Comparison of ENCODE assay signal across 17 cellular contexts in the genomic region with DNA sequence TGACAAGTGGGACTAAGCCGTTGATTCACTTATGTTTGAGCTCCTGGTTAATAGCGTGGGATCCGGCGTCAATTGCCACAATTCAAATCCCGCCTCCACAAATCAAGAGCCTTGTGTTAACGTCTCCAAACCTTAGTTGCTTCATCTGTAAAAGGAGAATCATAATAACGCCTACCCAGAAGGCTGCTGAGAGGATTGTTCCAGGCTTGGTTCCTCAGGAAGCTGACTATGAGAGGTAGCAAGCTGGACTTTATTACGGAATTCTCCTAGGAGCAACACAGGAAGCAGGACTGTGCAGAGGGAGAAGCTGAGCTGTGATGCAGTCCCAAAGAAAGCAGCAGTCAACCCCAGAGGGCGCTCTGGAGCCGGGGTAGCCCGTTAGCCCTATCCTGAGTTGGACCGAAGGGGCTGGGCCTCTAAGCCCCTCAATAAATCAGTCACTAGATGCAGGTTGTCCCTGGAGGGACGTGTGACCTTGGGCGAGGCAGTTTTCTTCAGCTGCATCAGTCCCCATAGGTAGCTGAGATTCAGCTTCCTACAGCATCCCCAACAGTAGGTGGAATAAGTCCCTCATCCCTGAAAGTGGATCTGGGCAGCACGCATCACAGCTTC. TPM values are rescaled to one million over a fixed set of nuclear protein-coding genes. Genes with fewer than 3 reads are reported as not detected.
DNase-seq lines count a peak whose midpoint lies in the region; ATAC-seq, FAIRE-seq and TF ChIP-seq lines count a peak whose summit lies in the region.
"Had no signal": no experiment of that assay in that cellular context is flagged by ENCODE, and none has a peak within 500 bp of the region (broad histone marks: within the 10 kb centered on the region; RNA-seq: fewer than 3 reads in every experiment).

No MANE protein-coding gene starts in this region.

- H3K79me2 ChIP-seq in K562 (ENCODE audit: control insufficient read depth, insufficient read depth, low read length), result no peaks in the 10 kb centered on the region

- H3K9me3 Mint-ChIP-seq in activated CD4-positive, alpha-beta T cell treated with anti-CD3 and anti-CD28 coated beads, Interleukin-2, amount 10 ng/mL, durations not matched to agents 24 days and 14 days, result no peaks in the 10 kb centered on the region
- H3K9me3 Mint-ChIP-seq: CD4-positive, CD25-positive, alpha-beta regulatory T cell had no signal

- no peak overlapping the region for H3K4me3 ChIP-seq in HEK293 (ENCODE audit: low read depth, low read length)
- H3K4me3 ChIP-seq in K562, result no peak overlapping the region
- H3K4me3 ChIP-seq in mesenchymal stem cell (ENCODE audit: insufficient read depth in 1 of 2, low read depth in 1 of 2, low read length in 2 of 2), result peak overlapping the region in 1 of 2 experiments; percentile 2
- H3K4me3 ChIP-seq: ascending aorta had no signal

- no peak for TF ChIP-seq CTCF in HEK293 (tag by site-specific recombination; IDR thresholded peaks at IDR 0.05)
- peak; percentile 3 to 15 (median 12); a peak in 1 of 6 replicates for TF ChIP-seq CTCF in K562 (IDR thresholded peaks at IDR 0.05 in 2 of 3, conservative IDR thresholded peaks at IDR 0.05 in 1 of 3; ENCODE audit: insufficient read depth in 2 of 3, low read depth in 1 of 3, low read length in 3 of 3)

- TF ChIP-seq POLR2A in K562 (conservative IDR thresholded peaks at IDR 0.05), result no peak

- H3K36me3 ChIP-seq in HEK293 (ENCODE audit: control insufficient read depth in 2 of 2, insufficient read depth in 1 of 2, low read length in 2 of 2) (no peaks in the 10 kb centered on the region), K562 (ENCODE audit: control insufficient read depth, insufficient read depth, low read length) (no peaks in the 10 kb centered on the region), mesenchymal stem cell (ENCODE audit: control insufficient read depth in 1 of 2, insufficient read depth in 2 of 2, low read depth in 1 of 2, low read length in 2 of 2) (no peaks in the 10 kb centered on the region)
- H3K36me3 ChIP-seq: ascending aorta had no signal

- no peak overlapping the region for H3K27ac ChIP-seq in HEK293 (ENCODE audit: extremely low read depth, low read depth, low read length)
- no peak overlapping the region for H3K27ac ChIP-seq in K562 (ENCODE audit: extremely low read depth, low read depth, low read length)
- no peak overlapping the region for H3K27ac ChIP-seq in mesenchymal stem cell (ENCODE audit: low read length, poor library complexity, severe bottlenecking)
- H3K27ac ChIP-seq: ascending aorta, RWPE1 had no signal

- H2BK15ac ChIP-seq in mesenchymal stem cell (ENCODE audit: low read depth, poor library complexity, severe bottlenecking), result no peak overlapping the region

- H4K91ac ChIP-seq in mesenchymal stem cell (ENCODE audit: low read length), result no peak overlapping the region

- no peak overlapping the region for H2AFZ ChIP-seq in K562 (ENCODE audit: low read depth, low read length)
- no peak overlapping the region for H2AFZ ChIP-seq in mesenchymal stem cell (ENCODE audit: low read depth, low read length)

- H3K9ac ChIP-seq in K562 (ENCODE audit: insufficient read depth in 1 of 2, low read depth in 2 of 2, low read length in 2 of 2) (no peak overlapping the region), mesenchymal stem cell (ENCODE audit: low read length) (peak overlapping the region; percentile 3)

- H2BK120ac ChIP-seq in mesenchymal stem cell (ENCODE audit: low read depth, low read length), result no peak overlapping the region

- H3K23ac ChIP-seq in mesenchymal stem cell (ENCODE audit: low read length in 2 of 2), result no peak overlapping the region

- in situ Hi-C loops in K562 (cut with MboI), result no loop called here

- H3K27me3 Mint-ChIP-seq in activated CD4-positive, alpha-beta T cell treated with anti-CD3 and anti-CD28 coated beads, Interleukin-2, amount 10 ng/mL, durations not matched to agents 24 days and 14 days, result peaks cover 4% of the 10 kb centered on the region

- H3K9me1 ChIP-seq in K562 (ENCODE audit: control insufficient read depth, insufficient read depth, low read length), result no peaks in the 10 kb centered on the region

- no peak for TF ChIP-seq EP300 in K562 (IDR thresholded peaks at IDR 0.05; ENCODE audit: low read length)

- H4K20me1 ChIP-seq in K562 (replicated peaks; ENCODE audit: control insufficient read depth, insufficient read depth, low read length), result no peaks in the 10 kb centered on the region

- no peak overlapping the region for H3K4me3 Mint-ChIP-seq in activated CD4-positive, alpha-beta T cell treated with anti-CD3 and anti-CD28 coated beads, Interleukin-2, amount 10 ng/mL, durations not matched to agents 24 days and 14 days

- H3K9me3 ChIP-seq in HEK293 (ENCODE audit: control insufficient read depth, insufficient read depth, low read depth, low read length) (no peaks in the 10 kb centered on the region), K562 (replicated peaks; ENCODE audit: control insufficient read depth, insufficient read depth, low read depth, low read length) (peaks cover 2% of the 10 kb centered on the region), mesenchymal stem cell (ENCODE audit: control insufficient read depth, low read length) (peaks cover 23% of the 10 kb centered on the region)

- H2BK12ac ChIP-seq in mesenchymal stem cell (ENCODE audit: low read length in 2 of 2), result no peak overlapping the region

- CTCF ChIA-PET in HEK293 (lab: Yijun Ruan, JAX) (interaction anchor here (0.6 to 1.7 kb wide), 9 partner anchors 9 to 298 kb away, joined by 3 to 7 read pairs (median 3); no protein-coding TSS in a partner anchor), K562 (lab: Yijun Ruan, JAX; ENCODE audit: low intra/inter-chr PET ratio) (interaction anchor here (1.1 kb wide), 1 partner anchor 28 kb away, joined by 3 read pairs; no protein-coding TSS in a partner anchor)

- no peak overlapping the region for H3K4me2 ChIP-seq in K562 (ENCODE audit: insufficient read depth, low read length)
- no peak overlapping the region for H3K4me2 ChIP-seq in mesenchymal stem cell (ENCODE audit: low read length, poor library complexity, severe bottlenecking)

- POLR2A ChIA-PET in HEK293 (lab: Yijun Ruan, JAX), result interaction anchor here (0.6 kb wide), 1 partner anchor 81 kb away, joined by 5 read pairs; a partner anchor contains a TSS
- POLR2A ChIA-PET in K562 (lab: Yijun Ruan, JAX), result no interaction called here

- BruUV-seq in K562 (replicated peaks; lab: Mats Ljungman, UMichigan), result no TSS peak

- no peak overlapping the region for H3K4ac ChIP-seq in mesenchymal stem cell (ENCODE audit: low read depth in 1 of 2, low read length in 2 of 2)

- no peak overlapping the region for H3K18ac ChIP-seq in mesenchymal stem cell (ENCODE audit: low read depth in 1 of 2, low read length in 2 of 2)

- ATAC-seq in K562 (peak; percentile 61; the same call in 2 of the 3 replicates), HG03135 (IDR thresholded peaks at IDR 0.05; ENCODE audit: unreplicated experiment) (no peak), HG03159 (IDR thresholded peaks at IDR 0.05; ENCODE audit: unreplicated experiment) (no peak), HG03439 (IDR thresholded peaks at IDR 0.05; ENCODE audit: unreplicated experiment) (no peak)

- H3K4me1 ChIP-seq in HEK293 (ENCODE audit: control insufficient read depth, insufficient read depth, low read length), result no peaks in the 10 kb centered on the region
- no peaks in the 10 kb centered on the region for H3K4me1 ChIP-seq in K562 (replicated peaks in 1 of 2; ENCODE audit: control insufficient read depth in 2 of 2, insufficient read depth in 2 of 2, low read length in 2 of 2)
- no peaks in the 10 kb centered on the region for H3K4me1 ChIP-seq in mesenchymal stem cell (ENCODE audit: control insufficient read depth, insufficient read depth, low read depth, low read length)
- H3K4me1 ChIP-seq: ascending aorta had no signal

- no peaks in the 10 kb centered on the region for H3K27me3 ChIP-seq in K562 (ENCODE audit: control insufficient read depth in 2 of 2, insufficient read depth in 2 of 2, low read length in 2 of 2)
- H3K27me3 ChIP-seq in mesenchymal stem cell (ENCODE audit: control insufficient read depth in 1 of 2, insufficient read depth in 1 of 2, low read length in 2 of 2), result peaks cover 0 to 9% of the 10 kb centered on the region in 2 experiments
- H3K27me3 ChIP-seq: ascending aorta had no signal

- H3K27ac Mint-ChIP-seq in activated CD4-positive, alpha-beta T cell treated with anti-CD3 and anti-CD28 coated beads, Interleukin-2, amount 10 ng/mL, durations not matched to agents 24 days and 14 days, result no peak overlapping the region
- H3K27ac Mint-ChIP-seq: CD4-positive, CD25-positive, alpha-beta regulatory T cell had no signal

- no peaks in the 10 kb centered on the region for H3K36me3 Mint-ChIP-seq in activated CD4-positive, alpha-beta T cell treated with anti-CD3 and anti-CD28 coated beads, Interleukin-2, amount 10 ng/mL, durations not matched to agents 24 days and 14 days (ENCODE audit: low read depth)

- 48% methylated on average over 15 of the region's 15 CpGs for WGBS in K562 (ENCODE audit: insufficient coverage, low coverage, missing lambda C conversion rate)
- 68% methylated on average over 15 of the region's 15 CpGs for WGBS in mesenchymal stem cell

- DNase-seq in AG08395 (ENCODE audit: low spot score) (peak; percentile 7), K562 (ENCODE audit: extremely low read depth in 1 of 4, low spot score in 3 of 4) (no peak), mesenchymal stem cell (no peak)
- no peak for DNase-seq in activated CD4-positive, alpha-beta T cell treated with anti-CD3 and anti-CD28 coated beads, Interleukin-2, amount 10 ng/mL, durations not matched to agents 24 days and 14 days
- DNase-seq: activated CD4-positive, alpha-beta T cell treated with anti-CD3 and anti-CD28 coated beads, Interleukin-2, amount 50 U/mL, for 48 hours; CD4-positive, CD25-positive, alpha-beta regulatory T cell; effector memory CD4-positive, alpha-beta T cell; HCEC 1CT; NCI-H1436; stimulated activated CD4-positive, alpha-beta T cell treated with anti-CD3 and anti-CD28 coated beads, Interleukin-1b, Interleukin-23, amount 100 ng/mL, for 48 hours had no signal

- H3K79me1 ChIP-seq in mesenchymal stem cell (replicated peaks; ENCODE audit: low read length, poor library complexity, severe bottlenecking), result no peaks in the 10 kb centered on the region

- H3K14ac ChIP-seq in mesenchymal stem cell (ENCODE audit: low read length in 2 of 2), result no peak overlapping the region

- no peak overlapping the region for H4K8ac ChIP-seq in mesenchymal stem cell (ENCODE audit: low read length)

- FAIRE-seq in K562 (lab: Jason Lieb, UNC), result no peak
- FAIRE-seq: G401.6 had no signal

- intact Hi-C loops in K562 (cut with micrococcal nuclease), result no loop called here
- intact Hi-C loops in activated CD4-positive, alpha-beta T cell treated with anti-CD3 and anti-CD28 coated beads, Interleukin-2, amount 10 ng/mL, durations not matched to agents 24 days and 14 days (cut with micrococcal nuclease), result no loop called here

- H2AK5ac ChIP-seq in mesenchymal stem cell (ENCODE audit: low read length, severe bottlenecking), result no peak overlapping the region

- peaks cover 11% of the 10 kb centered on the region for H3K4me1 Mint-ChIP-seq in activated CD4-positive, alpha-beta T cell treated with anti-CD3 and anti-CD28 coated beads, Interleukin-2, amount 10 ng/mL, durations not matched to agents 24 days and 14 days

- no peak overlapping the region for H2BK5ac ChIP-seq in mesenchymal stem cell (ENCODE audit: low read depth, low read length, poor library complexity, severe bottlenecking)

- TF ChIP-seq RAD21 in K562 (CRISPR knock-in tag; conservative IDR thresholded peaks at IDR 0.05 in 1 of 2, IDR thresholded peaks at IDR 0.05 in 1 of 2), result no peak

RNA-seq across cellular contexts. Expression of a gene that starts 6.9 kb away (rescaled TPM):
- 6.2 and 7.7 TPM in 2 replicates for total RNA-seq in K562 (2011; cell fraction: chromatin; rRNA removed; ENCODE audit: low replicate concordance)
- 5.0 and 5.5 TPM in 2 replicates for total RNA-seq in K562 (2011; cell fraction: nucleolus; rRNA removed)
- total RNA-seq in K562 (2011; cell fraction: nucleoplasm; rRNA removed), result 4.7 and 5.1 TPM in 2 replicates
- total RNA-seq in K562 (2014; rRNA removed), result 9.7 and 14.2 TPM in 2 replicates
- total RNA-seq in K562 (2014; rRNA removed; fragmentation: Illumina TruSeq; extraction: Trizol), result 5.3 and 5.7 TPM in 2 replicates
- 7.2 and 9.2 TPM in 2 replicates for total RNA-seq in K562 (2015; rRNA removed; fragmentation: Illumina TruSeq; extraction: Trizol)
- 27.4 and 28.7 TPM in 2 replicates for total RNA-seq in K562 (2021)
- 2.6 and 4.7 TPM in 2 replicates for polyA plus RNA-seq in K562 (2011; rRNA removed)
- 3.8 and 6.1 TPM in 2 replicates for polyA plus RNA-seq in K562 (2011; cell fraction: cytosol; rRNA removed)
- 3.3 and 7.4 TPM in 2 replicates for polyA plus RNA-seq in K562 (2011; cell fraction: nucleus; rRNA removed)
- polyA plus RNA-seq in K562 (2012), result 27.9 and 31.0 TPM in 2 replicates
- 24.7 and 24.8 TPM in 2 replicates for polyA plus RNA-seq in K562 (2014; fragmentation: Illumina TruSeq; extraction: Trizol)
- 1 to 10 TPM; 3.9 to 4.1 TPM for polyA plus RNA-seq in K562 (2014; fragmentation: Nextera tagmentation; extraction: Ambion mirVana)
- polyA plus RNA-seq in K562 (2014; rRNA removed), result 13.1 and 15.3 TPM in 2 replicates
- 2.8 and 3.2 TPM in 2 replicates for polyA minus RNA-seq in K562 (2011; rRNA and poly(A)+ RNA removed)
- polyA minus RNA-seq in K562 (2011; cell fraction: cytosol; rRNA and poly(A)+ RNA removed), result 9.2 and 11.0 TPM in 2 replicates
- 3.1 and 3.9 TPM in 2 replicates for polyA minus RNA-seq in K562 (2011; cell fraction: nucleus; rRNA and poly(A)+ RNA removed)
- 66.0 TPM for polyA plus RNA-seq in mesenchymal stem cell (2013, experiment 1 of 2)
- 65.0 TPM for polyA plus RNA-seq in mesenchymal stem cell (2013, experiment 2 of 2)
- total RNA-seq in activated CD4-positive, alpha-beta T cell treated with anti-CD3 and anti-CD28 coated beads, Interleukin-2, amount 10 ng/mL, durations not matched to agents 24 days and 14 days, result 27.7 and 29.1 TPM in 2 replicates

RNA-seq across cellular contexts. Expression of a gene that starts 47.6 kb away (rescaled TPM):
- total RNA-seq in K562 (2011; cell fraction: chromatin; rRNA removed; ENCODE audit: low replicate concordance), result 198 and 514 TPM in 2 replicates
- 93.2 and 115 TPM in 2 replicates for total RNA-seq in K562 (2011; cell fraction: nucleolus; rRNA removed)
- 178 and 179 TPM in 2 replicates for total RNA-seq in K562 (2011; cell fraction: nucleoplasm; rRNA removed)
- 26.0 and 34.0 TPM in 2 replicates for total RNA-seq in K562 (2014; rRNA removed)
- total RNA-seq in K562 (2014; rRNA removed; fragmentation: Illumina TruSeq; extraction: Trizol), result 53.6 and 58.2 TPM in 2 replicates
- total RNA-seq in K562 (2015; rRNA removed; fragmentation: Illumina TruSeq; extraction: Trizol), result 44.0 and 45.3 TPM in 2 replicates
- 119 and 126 TPM in 2 replicates for total RNA-seq in K562 (2021)
- 113 and 116 TPM in 2 replicates for polyA plus RNA-seq in K562 (2011; rRNA removed)
- 19.5 and 43.1 TPM in 2 replicates for polyA plus RNA-seq in K562 (2011; cell fraction: cytosol; rRNA removed)
- 192 and 336 TPM in 2 replicates for polyA plus RNA-seq in K562 (2011; cell fraction: nucleus; rRNA removed)
- polyA plus RNA-seq in K562 (2012), result 74.9 and 83.6 TPM in 2 replicates
- 101 and 112 TPM in 2 replicates for polyA plus RNA-seq in K562 (2014; fragmentation: Illumina TruSeq; extraction: Trizol)
- 10 to 100 TPM; 22.5 to 30.8 TPM for polyA plus RNA-seq in K562 (2014; fragmentation: Nextera tagmentation; extraction: Ambion mirVana)
- 89.3 and 98.7 TPM in 2 replicates for polyA plus RNA-seq in K562 (2014; rRNA removed)
- 85.9 and 92.3 TPM in 2 replicates for polyA minus RNA-seq in K562 (2011; rRNA and poly(A)+ RNA removed)
- polyA minus RNA-seq in K562 (2011; cell fraction: cytosol; rRNA and poly(A)+ RNA removed), result 30.6 and 32.8 TPM in 2 replicates
- 52.5 and 99.1 TPM in 2 replicates for polyA minus RNA-seq in K562 (2011; cell fraction: nucleus; rRNA and poly(A)+ RNA removed)
- 78.9 TPM for polyA plus RNA-seq in mesenchymal stem cell (2013, experiment 1 of 2)
- 81.0 TPM for polyA plus RNA-seq in mesenchymal stem cell (2013, experiment 2 of 2)
- total RNA-seq in activated CD4-positive, alpha-beta T cell treated with anti-CD3 and anti-CD28 coated beads, Interleukin-2, amount 10 ng/mL, durations not matched to agents 24 days and 14 days, result 212 and 218 TPM in 2 replicates
